ENCODE assay signal across 32 cellular contexts in the genomic region with DNA sequence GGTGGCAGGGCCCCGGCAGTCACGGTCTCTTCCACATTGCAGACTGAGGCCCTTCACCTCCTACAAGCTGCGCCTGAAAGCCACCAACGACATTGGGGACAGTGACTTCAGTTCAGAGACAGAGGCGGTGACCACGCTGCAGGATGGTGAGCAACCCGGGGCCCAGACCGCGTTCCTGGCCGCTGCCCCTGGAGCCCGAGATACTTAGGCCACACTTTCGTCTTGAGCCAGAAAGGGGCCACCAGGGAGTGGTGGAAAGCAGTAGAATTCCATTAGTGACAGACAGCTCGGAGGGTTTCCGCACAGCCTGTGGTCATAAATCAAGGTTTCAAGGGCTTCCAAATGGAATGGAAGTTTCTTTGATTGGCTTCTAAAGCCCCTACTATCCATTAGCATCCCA.
"Had no signal": no experiment of that assay in that cellular context is flagged by ENCODE, and none has a peak within 500 bp of the region (broad histone marks: within the 10 kb centered on the region; RNA-seq: fewer than 3 reads in every experiment).

No MANE protein-coding gene starts in this region.

- DNase-seq: activated B cell treated with CpG ODN at 0.5 μM for 24 hours; activated CD4-positive, alpha-beta memory T cell treated with anti-CD3 and anti-CD28 coated beads for 36 hours; activated CD4-positive, alpha-beta T cell treated with anti-CD3 and anti-CD28 coated beads for 4 hours; activated CD4-positive, alpha-beta T cell treated with anti-CD3 and anti-CD28 coated beads, Interleukin-2, amount 10 ng/mL, durations not matched to agents 24 days and 14 days; activated CD4-positive, alpha-beta T cell treated with anti-CD3 and anti-CD28 coated beads, Interleukin-2, amount 50 U/mL, for 1 hour; activated CD4-positive, alpha-beta T cell treated with anti-CD3 and anti-CD28 coated beads, Interleukin-2, amount 50 U/mL, for 4 hours; activated CD4-positive, CD25-positive, alpha-beta regulatory T cell treated with anti-CD3 and anti-CD28 coated beads, Interleukin-2, amount 50 U/mL, for 72 hours; activated CD8-positive, alpha-beta memory T cell treated with anti-CD3 and anti-CD28 coated beads, Interleukin-2, amount 50 U/mL, for 4 hours; activated CD8-positive, alpha-beta T cell treated with anti-CD3 and anti-CD28 coated beads for 36 hours; activated effector memory CD4-positive, alpha-beta T cell treated with Interleukin-2 at 50 U/mL for 16 hours; activated gamma-delta T cell; activated naive CD4-positive, alpha-beta T cell treated with anti-CD3 and anti-CD28 coated beads, Interleukin-2, amount 10 ng/mL, durations not matched to agents 7 days and 5 days; activated naive CD4-positive, alpha-beta T cell treated with Interleukin-2 at 50 U/mL for 16 hours; activated naive CD8-positive, alpha-beta T cell treated with anti-CD3 and anti-CD28 coated beads, Interleukin-2, amount 10 ng/mL, durations not matched to agents 7 days and 5 days; activated naive CD8-positive, alpha-beta T cell treated with anti-CD3 and anti-CD28 coated beads, Interleukin-2, amount 50 U/mL, for 24 hours; activated T-cell treated with anti-CD3 and anti-CD28 coated beads for 4 hours; activated T-cell treated with anti-CD3 and anti-CD28 coated beads, Interleukin-2, amount 50 U/mL, for 1 hour; activated T-cell treated with anti-CD3 and anti-CD28 coated beads, Interleukin-2, amount 50 U/mL, for 4 hours; activated T-cell treated with anti-CD3 and anti-CD28 coated beads, Interleukin-2, amount 50 U/mL, for 72 hours; brain microvascular endothelial cell; central memory CD4-positive, alpha-beta T cell; T-cell; T-helper 17 cell; T-helper 9 cell had no signal

- H3K4me3 ChIP-seq: ascending aorta, breast epithelium had no signal

- H3K9me3 ChIP-seq: ascending aorta, breast epithelium had no signal

- H3K27ac Mint-ChIP-seq: activated B cell treated with CpG ODN at 0.5 μM for 24 hours; activated CD4-positive, alpha-beta memory T cell treated with anti-CD3 and anti-CD28 coated beads for 36 hours; activated CD4-positive, alpha-beta T cell treated with anti-CD3 and anti-CD28 coated beads, Interleukin-2, amount 10 ng/mL, durations not matched to agents 24 days and 14 days; activated CD8-positive, alpha-beta T cell treated with anti-CD3 and anti-CD28 coated beads for 36 hours; activated naive CD4-positive, alpha-beta T cell treated with anti-CD3 and anti-CD28 coated beads, Interleukin-2, amount 10 ng/mL, durations not matched to agents 7 days and 5 days; activated naive CD4-positive, alpha-beta T cell treated with anti-CD3 and anti-CD28 coated beads, Interleukin-2, amount 50 U/mL, for 24 hours; activated naive CD8-positive, alpha-beta T cell; activated naive CD8-positive, alpha-beta T cell treated with anti-CD3 and anti-CD28 coated beads, Interleukin-2, amount 10 ng/mL, durations not matched to agents 7 days and 5 days; activated naive CD8-positive, alpha-beta T cell treated with anti-CD3 and anti-CD28 coated beads, Interleukin-2, amount 50 U/mL, for 24 hours; activated T-cell treated with anti-CD3 and anti-CD28 coated beads, Interleukin-2, amount 50 U/mL, for 72 hours; activated T-helper 2 cell treated with anti-CD3 and anti-CD28 coated beads, Interferon-gamma antibody, Interleukin-2, Interleukin-4, amounts not matched to agents 10 μg/mL and 5 μg/mL and 100 μg/mL, durations not matched to agents 14 hours and 24 hours and 36 hours; T-cell; T-helper 17 cell; T-helper 2 cell treated with Interferon-gamma antibody and Interleukin-4, amounts not matched to agents 5 μg/mL and 100 μg/mL, for 36 hours had no signal

- H3K4me1 Mint-ChIP-seq: activated B cell treated with CpG ODN at 0.5 μM for 24 hours; activated CD4-positive, alpha-beta T cell treated with anti-CD3 and anti-CD28 coated beads, Interleukin-2, amount 10 ng/mL, durations not matched to agents 24 days and 14 days; activated naive CD4-positive, alpha-beta T cell treated with anti-CD3 and anti-CD28 coated beads, Interleukin-2, amount 10 ng/mL, durations not matched to agents 7 days and 5 days; activated naive CD4-positive, alpha-beta T cell treated with anti-CD3 and anti-CD28 coated beads, Interleukin-2, amount 50 U/mL, for 24 hours; activated naive CD8-positive, alpha-beta T cell treated with anti-CD3 and anti-CD28 coated beads, Interleukin-2, amount 10 ng/mL, durations not matched to agents 7 days and 5 days; activated naive CD8-positive, alpha-beta T cell treated with anti-CD3 and anti-CD28 coated beads, Interleukin-2, amount 50 U/mL, for 24 hours; T-cell; T-helper 17 cell had no signal

- FAIRE-seq: TTC549 had no signal

- H3K4me1 ChIP-seq: ascending aorta had no signal

- H3K9me3 Mint-ChIP-seq: activated B cell treated with CpG ODN at 0.5 μM for 24 hours; activated CD4-positive, alpha-beta memory T cell treated with anti-CD3 and anti-CD28 coated beads for 36 hours; activated CD4-positive, alpha-beta T cell treated with anti-CD3 and anti-CD28 coated beads, Interleukin-2, amount 10 ng/mL, durations not matched to agents 24 days and 14 days; activated CD8-positive, alpha-beta T cell treated with anti-CD3 and anti-CD28 coated beads for 36 hours; activated naive CD4-positive, alpha-beta T cell treated with anti-CD3 and anti-CD28 coated beads, Interleukin-2, amount 10 ng/mL, durations not matched to agents 7 days and 5 days; activated naive CD4-positive, alpha-beta T cell treated with anti-CD3 and anti-CD28 coated beads, Interleukin-2, amount 50 U/mL, for 24 hours; activated naive CD8-positive, alpha-beta T cell treated with anti-CD3 and anti-CD28 coated beads, Interleukin-2, amount 10 ng/mL, durations not matched to agents 7 days and 5 days; activated naive CD8-positive, alpha-beta T cell treated with anti-CD3 and anti-CD28 coated beads, Interleukin-2, amount 50 U/mL, for 24 hours; activated T-cell treated with anti-CD3 and anti-CD28 coated beads, Interleukin-2, amount 50 U/mL, for 4 hours; activated T-cell treated with anti-CD3 and anti-CD28 coated beads, Interleukin-2, amount 50 U/mL, for 72 hours; activated T-helper 2 cell treated with anti-CD3 and anti-CD28 coated beads, Interferon-gamma antibody, Interleukin-2, Interleukin-4, amounts not matched to agents 10 μg/mL and 5 μg/mL and 100 μg/mL, durations not matched to agents 14 hours and 24 hours and 36 hours; T-cell; T-helper 2 cell treated with Interferon-gamma antibody and Interleukin-4, amounts not matched to agents 5 μg/mL and 100 μg/mL, for 36 hours had no signal

- H3K27me3 ChIP-seq: ascending aorta, brain microvascular endothelial cell, breast epithelium had no signal

- H3K4me3 Mint-ChIP-seq: activated B cell treated with CpG ODN at 0.5 μM for 24 hours; activated CD4-positive, alpha-beta memory T cell treated with anti-CD3 and anti-CD28 coated beads for 36 hours; activated CD4-positive, alpha-beta T cell treated with anti-CD3 and anti-CD28 coated beads, Interleukin-2, amount 10 ng/mL, durations not matched to agents 24 days and 14 days; activated CD8-positive, alpha-beta T cell treated with anti-CD3 and anti-CD28 coated beads for 36 hours; activated naive CD4-positive, alpha-beta T cell treated with anti-CD3 and anti-CD28 coated beads, Interleukin-2, amount 10 ng/mL, durations not matched to agents 7 days and 5 days; activated naive CD4-positive, alpha-beta T cell treated with anti-CD3 and anti-CD28 coated beads, Interleukin-2, amount 50 U/mL, for 24 hours; activated naive CD8-positive, alpha-beta T cell; activated naive CD8-positive, alpha-beta T cell treated with anti-CD3 and anti-CD28 coated beads, Interleukin-2, amount 10 ng/mL, durations not matched to agents 7 days and 5 days; activated naive CD8-positive, alpha-beta T cell treated with anti-CD3 and anti-CD28 coated beads, Interleukin-2, amount 50 U/mL, for 24 hours; activated T-cell treated with anti-CD3 and anti-CD28 coated beads, Interleukin-2, amount 50 U/mL, for 4 hours; activated T-cell treated with anti-CD3 and anti-CD28 coated beads, Interleukin-2, amount 50 U/mL, for 72 hours; T-cell; T-helper 17 cell; T-helper 2 cell treated with Interferon-gamma antibody and Interleukin-4, amounts not matched to agents 5 μg/mL and 100 μg/mL, for 36 hours had no signal

- H3K27ac ChIP-seq: ascending aorta, brain microvascular endothelial cell, breast epithelium, VCaP had no signal

- H3K36me3 ChIP-seq: brain microvascular endothelial cell, breast epithelium had no signal

- H3K36me3 Mint-ChIP-seq: activated CD4-positive, alpha-beta memory T cell treated with anti-CD3 and anti-CD28 coated beads for 36 hours; activated naive CD4-positive, alpha-beta T cell treated with anti-CD3 and anti-CD28 coated beads, Interleukin-2, amount 10 ng/mL, durations not matched to agents 7 days and 5 days; activated naive CD4-positive, alpha-beta T cell treated with anti-CD3 and anti-CD28 coated beads, Interleukin-2, amount 50 U/mL, for 24 hours; activated naive CD8-positive, alpha-beta T cell; activated naive CD8-positive, alpha-beta T cell treated with anti-CD3 and anti-CD28 coated beads, Interleukin-2, amount 10 ng/mL, durations not matched to agents 7 days and 5 days; T-cell had no signal

- H3K27me3 Mint-ChIP-seq: activated B cell treated with CpG ODN at 0.5 μM for 24 hours; activated CD4-positive, alpha-beta memory T cell treated with anti-CD3 and anti-CD28 coated beads for 36 hours; activated CD4-positive, alpha-beta T cell treated with anti-CD3 and anti-CD28 coated beads, Interleukin-2, amount 10 ng/mL, durations not matched to agents 24 days and 14 days; activated CD8-positive, alpha-beta T cell treated with anti-CD3 and anti-CD28 coated beads for 36 hours; activated naive CD4-positive, alpha-beta T cell treated with anti-CD3 and anti-CD28 coated beads, Interleukin-2, amount 10 ng/mL, durations not matched to agents 7 days and 5 days; activated naive CD4-positive, alpha-beta T cell treated with anti-CD3 and anti-CD28 coated beads, Interleukin-2, amount 50 U/mL, for 24 hours; activated naive CD8-positive, alpha-beta T cell; activated naive CD8-positive, alpha-beta T cell treated with anti-CD3 and anti-CD28 coated beads, Interleukin-2, amount 10 ng/mL, durations not matched to agents 7 days and 5 days; activated naive CD8-positive, alpha-beta T cell treated with anti-CD3 and anti-CD28 coated beads, Interleukin-2, amount 50 U/mL, for 24 hours; T-cell had no signal
